13 cellular contexts compared by ENCODE assay signal in the genomic region with DNA sequence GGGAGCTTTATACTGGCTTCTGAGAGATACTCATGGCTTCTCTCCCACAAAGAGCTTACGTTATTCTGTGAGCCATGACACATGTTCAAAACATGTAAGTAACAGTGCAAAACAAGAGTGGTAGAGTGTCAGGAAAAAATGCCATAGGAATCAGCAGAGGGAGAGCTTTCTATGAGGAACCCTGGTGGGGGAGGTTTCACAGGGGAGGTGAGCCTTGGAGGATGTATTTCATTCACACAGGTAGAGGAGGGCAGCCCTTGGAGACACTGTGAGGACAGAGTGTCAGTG.
DNase-seq lines count a peak whose midpoint lies in the region; FAIRE-seq and TF ChIP-seq lines count a peak whose summit lies in the region.
"Had no signal": no experiment of that assay in that cellular context is flagged by ENCODE, and none has a peak within 500 bp of the region (broad histone marks: within the 10 kb centered on the region; RNA-seq: fewer than 3 reads in every experiment).

No MANE protein-coding gene starts in this region.

- TF ChIP-seq POLR2A in Peyer's patch (IDR thresholded peaks at IDR 0.05) = no peak
- no peak for TF ChIP-seq POLR2A in esophagus squamous epithelium (IDR thresholded peaks at IDR 0.05)

- DNase-seq in EL = peak; percentile 53
- no peak for DNase-seq in Peyer's patch
- DNase-seq in esophagus squamous epithelium (lab: John Stamatoyannopoulos, UW) = no peak
- DNase-seq in HTR-8/SVneo (ENCODE audit: insufficient read length, low spot score) = no peak
- no peak for DNase-seq in DMS 273 treated with DMSO at 0.1 percent for 48 hours (lab: John Stamatoyannopoulos, UW)
- DNase-seq in NCI-H1417 (lab: John Stamatoyannopoulos, UW) = no peak
- DNase-seq: activated CD4-positive, CD25-positive, alpha-beta regulatory T cell treated with anti-CD3 and anti-CD28 coated beads, Interleukin-2, amount 50 U/mL, for 72 hours; brain microvascular endothelial cell; COR-L47; H7; NCI-H1436; NCI-H446 had no signal

- 60 to 71% methylated on average over 1 of the region's 1 CpG for WGBS in esophagus squamous epithelium, 2 donors

- FAIRE-seq in HTR-8/SVneo (lab: Jason Lieb, UNC) = no peak

- H3K27ac ChIP-seq in Peyer's patch = peak overlapping the region in 3 of 4 donors; percentile 39 to 59 (median 52)
- H3K27ac ChIP-seq in esophagus squamous epithelium = peak overlapping the region in 3 of 4 donors; percentile 0 to 59 (median 55)
- H3K27ac ChIP-seq in skin epidermis = peak overlapping the region in 11 of 21 experiments; percentile 5 to 70 (median 37)
- H3K27ac ChIP-seq: brain microvascular endothelial cell had no signal

- intact Hi-C loops in esophagus squamous epithelium (cut with DNase I) = no loop called here

- no peak overlapping the region for H3K4me3 ChIP-seq in Peyer's patch
- no peak overlapping the region for H3K4me3 ChIP-seq in esophagus squamous epithelium
- no peak overlapping the region for H3K4me3 ChIP-seq in skin epidermis

- no peaks in the 10 kb centered on the region for H3K36me3 ChIP-seq in Peyer's patch
- no peaks in the 10 kb centered on the region for H3K36me3 ChIP-seq in esophagus squamous epithelium
- H3K36me3 ChIP-seq: brain microvascular endothelial cell had no signal

- H3K4me1 ChIP-seq in Peyer's patch (peaks cover 0 to 16% (median 10%) of the 10 kb centered on the region in 4 donors), esophagus squamous epithelium (peaks cover 8 to 50% (median 16%) of the 10 kb centered on the region in 3 donors)

- no peaks in the 10 kb centered on the region for H3K9me3 ChIP-seq in Peyer's patch
- no peaks in the 10 kb centered on the region for H3K9me3 ChIP-seq in esophagus squamous epithelium

- TF ChIP-seq CTCF in Peyer's patch (IDR thresholded peaks at IDR 0.05) (no peak), esophagus squamous epithelium (IDR thresholded peaks at IDR 0.05) (no peak)

- H3K27me3 ChIP-seq in Peyer's patch (no peaks in the 10 kb centered on the region), esophagus squamous epithelium (no peaks in the 10 kb centered on the region)
- H3K27me3 ChIP-seq: brain microvascular endothelial cell had no signal
